Comparison of ENCODE assay signal across 19 cellular contexts in genomic region chr1:116012716-116013115, GRCh38. TPM values are rescaled to one million over a fixed set of nuclear protein-coding genes. Genes with fewer than 3 reads are reported as not detected.
A peak's percentile ranks its signal among the peaks of the same experiment; 100 is the strongest.
DNase-seq lines count a peak whose midpoint lies in the region; TF ChIP-seq lines count a peak whose summit lies in the region.
"Had no signal": no experiment of that assay in that cellular context is flagged by ENCODE, and none has a peak within 500 bp of the region (broad histone marks: within the 10 kb centered on the region; RNA-seq: fewer than 3 reads in every experiment).

No MANE protein-coding gene starts in this region.

- H3K9me3 ChIP-seq in ovary (no peaks in the 10 kb centered on the region), smooth muscle cell (replicated peaks; ENCODE audit: low read depth) (no peaks in the 10 kb centered on the region)
- H3K9me3 ChIP-seq: BE2C had no signal

- TF ChIP-seq POLR2A in ovary (IDR thresholded peaks at IDR 0.05), result no peak

- H3K4me1 ChIP-seq in ovary (ENCODE audit: insufficient read depth), result no peaks in the 10 kb centered on the region
- H3K4me1 ChIP-seq in smooth muscle cell (ENCODE audit: low read depth), result no peaks in the 10 kb centered on the region
- H3K4me1 ChIP-seq: BE2C had no signal

- DNase-seq in Ammon's horn (ENCODE audit: low spot score) (peak; percentile 56), caudate nucleus (lab: John Stamatoyannopoulos, UW) (peak in 2 of 61 donors; percentile 13 to 14), medulla oblongata (ENCODE audit: extremely low spot score) (peak; percentile 63), superior temporal gyrus (ENCODE audit: extremely low spot score) (peak; percentile 75), ovary (no peak), smooth muscle cell (lab: John Stamatoyannopoulos, UW; ENCODE audit: unreplicated experiment) (no peak)
- DNase-seq: BE2C; CD4-positive, CD25-positive, alpha-beta regulatory T cell; CD8-positive, alpha-beta memory T cell; COR-L47; DMS 273 treated with DMSO at 0.1 percent for 48 hours; DMS53; DND-41; EL; GM23248; HCEC 1CT; IMR-90 had no signal

- TF ChIP-seq EP300 in ovary (IDR thresholded peaks at IDR 0.05), result no peak

- H3K27me3 ChIP-seq in ovary, result no peaks in the 10 kb centered on the region
- no peaks in the 10 kb centered on the region for H3K27me3 ChIP-seq in smooth muscle cell (ENCODE audit: low read depth)

- WGBS in ovary, 3 donors, result 97 to 99% (median 97%) methylated on average over 2 of the region's 2 CpGs
- WGBS in smooth muscle cell (ENCODE audit: low lambda C conversion rate), result 96% methylated on average over 2 of the region's 2 CpGs

- H3K27ac ChIP-seq in caudate nucleus (ENCODE audit: low read depth, low read length) (peak overlapping the region; percentile 45), ovary (no peak overlapping the region), smooth muscle cell (ENCODE audit: low read depth) (no peak overlapping the region)
- H3K27ac ChIP-seq: GM23248 had no signal

- no peak overlapping the region for H3K4me2 ChIP-seq in smooth muscle cell

- H3K4me3 ChIP-seq in ovary (no peak overlapping the region), smooth muscle cell (no peak overlapping the region)
- H3K4me3 ChIP-seq: GM12878, GM23248 had no signal

- H2AFZ ChIP-seq in smooth muscle cell (ENCODE audit: low read depth), result no peak overlapping the region
- H2AFZ ChIP-seq: GM23248 had no signal

- H3K79me2 ChIP-seq in smooth muscle cell (ENCODE audit: low read depth), result no peaks in the 10 kb centered on the region

- H3K36me3 ChIP-seq in ovary (no peaks in the 10 kb centered on the region), smooth muscle cell (ENCODE audit: low read depth) (no peaks in the 10 kb centered on the region)
- H3K36me3 ChIP-seq: BE2C had no signal

- no peak overlapping the region for H3K9ac ChIP-seq in smooth muscle cell (ENCODE audit: low read depth)
- H3K9ac ChIP-seq: GM23248 had no signal

- no peaks in the 10 kb centered on the region for H3F3A ChIP-seq in smooth muscle cell (ENCODE audit: low read depth)

- intact Hi-C loops in ovary (cut with DNase I), result no loop called here

- TF ChIP-seq CTCF in ovary (IDR thresholded peaks at IDR 0.05) (no peak), smooth muscle cell (IDR thresholded peaks at IDR 0.05; ENCODE audit: borderline replicate concordance, insufficient read depth, poor library complexity, severe bottlenecking) (no peak)

- no peaks in the 10 kb centered on the region for H4K20me1 ChIP-seq in smooth muscle cell (ENCODE audit: low read depth)

RNA-seq across cellular contexts. Expression of gene SLC22A15, which starts 36.4 kb away (rescaled TPM):
- total RNA-seq in ovary (1 to 10 TPM in 5 of 7 donors, under 1 TPM in 2; 0.78 to 3.8 (median 1.8) TPM), smooth muscle cell (3.2 and 4.0 TPM in 2 replicates)
- polyA plus RNA-seq in ovary (1 to 10 TPM in 1 of 2 donors, under 1 TPM in 1; 0.51 to 1.2 TPM), smooth muscle cell (1.00 and 1.2 TPM in 2 replicates)
- total RNA-seq: G401 had no signal
- polyA plus RNA-seq: CD8-positive, alpha-beta memory T cell had no signal

Comparison
In these comparisons a context has a peak if more than half of its experiments do, and no peak if none do; other contexts are left out.
1. DNase-seq: peak in Ammon's horn (single experiment), medulla oblongata (single experiment) and superior temporal gyrus (single experiment); none in ovary (0 of 5) and smooth muscle cell (single experiment).